Comparison of ENCODE assay signal across 8 cellular contexts in the genomic region with DNA sequence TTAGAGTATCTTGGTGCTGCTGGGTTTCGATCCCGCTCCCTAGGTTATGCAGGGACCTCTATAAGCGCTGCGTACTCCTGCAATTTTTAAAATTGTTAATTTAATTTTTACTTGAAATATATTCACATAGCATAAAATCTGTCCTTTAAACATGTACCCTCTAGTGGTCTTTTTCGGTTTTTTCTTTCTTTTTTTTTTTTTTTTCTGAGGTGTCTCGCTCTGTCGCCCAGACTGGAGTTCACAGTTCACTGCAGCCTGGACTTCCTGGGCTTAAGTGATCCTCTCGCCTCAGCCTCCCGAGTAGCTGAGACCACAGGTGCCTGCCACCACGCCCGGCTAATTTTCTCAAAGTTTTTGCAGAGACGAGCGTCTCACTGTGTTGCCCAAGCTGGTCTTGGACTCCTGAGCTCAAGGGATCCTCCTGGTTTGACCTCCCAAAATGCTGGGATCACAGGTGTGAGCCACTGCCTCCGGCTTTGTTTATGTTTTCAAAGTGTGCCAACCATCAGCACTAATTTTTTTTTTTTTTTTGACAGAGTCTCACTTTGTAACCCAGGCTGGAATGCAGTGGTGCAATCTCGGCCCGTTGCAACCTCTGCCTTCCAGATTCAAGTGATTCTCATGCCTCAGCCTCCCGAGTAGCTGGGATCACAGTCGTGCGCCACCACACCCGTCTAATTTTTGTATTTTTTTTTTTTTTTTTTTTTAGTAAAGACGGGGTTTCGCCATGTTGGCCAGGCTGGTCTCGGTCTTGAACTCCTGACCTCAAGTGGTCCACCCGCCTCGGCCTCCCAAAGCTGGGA. TPM values are rescaled to one million over a fixed set of nuclear protein-coding genes. Genes with fewer than 3 reads are reported as not detected.
DNase-seq lines count a peak whose midpoint lies in the region; ATAC-seq, FAIRE-seq and TF ChIP-seq lines count a peak whose summit lies in the region.

No MANE protein-coding gene starts in this region.

- peak in 1 of 4 donors; percentile 53 for TF ChIP-seq POLR2A in upper lobe of left lung (IDR thresholded peaks at IDR 0.05)

- H3K4me2 ChIP-seq in astrocyte (ENCODE audit: low read length) = peak overlapping the region; percentile 86

- no peaks in the 10 kb centered on the region for H3K9me3 Mint-ChIP-seq in activated CD4-positive, alpha-beta T cell treated with anti-CD3 and anti-CD28 coated beads for 36 hours (ENCODE audit: low read depth)
- H3K9me3 Mint-ChIP-seq in astrocyte (ENCODE audit: unreplicated experiment) = no peaks in the 10 kb centered on the region

- intact Hi-C loops in activated CD4-positive, alpha-beta T cell treated with anti-CD3 and anti-CD28 coated beads for 36 hours (cut with DNase I, micrococcal nuclease) = loop anchor here (2.0 to 10.0 kb wide), 4 partner anchors 32 to 946 kb away; a partner anchor contains a TSS

- H3K36me3 ChIP-seq in astrocyte (ENCODE audit: insufficient read depth, low read length) = no peaks in the 10 kb centered on the region
- no peaks in the 10 kb centered on the region for H3K36me3 ChIP-seq in upper lobe of left lung

- POLR2A ChIA-PET in activated CD4-positive, alpha-beta T cell treated with anti-CD3 and anti-CD28 coated beads for 36 hours (lab: Charles Lee) = interaction anchor here (0.6 to 2.6 kb wide), 19 partner anchors 10 to 442 kb away, joined by 3 to 32 read pairs (median 4); a partner anchor contains a TSS

- peaks cover 36% of the 10 kb centered on the region for H4K20me1 ChIP-seq in astrocyte (ENCODE audit: insufficient read depth, low read length)

- peak; percentile 40 for ATAC-seq in activated CD4-positive, alpha-beta T cell treated with anti-CD3 and anti-CD28 coated beads for 36 hours
- peak; percentile 18 for ATAC-seq in HG03342 (IDR thresholded peaks at IDR 0.05; ENCODE audit: unreplicated experiment)
- ATAC-seq in left lobe of liver = peak; percentile 2
- ATAC-seq in upper lobe of left lung (ENCODE audit: low FRiP score in 2 of 2) = peak in 1 of 2 donors; percentile 2
- ATAC-seq in GM18520 (IDR thresholded peaks at IDR 0.05; ENCODE audit: unreplicated experiment) = no peak

- H3K9me3 ChIP-seq in astrocyte (ENCODE audit: insufficient read depth, low read depth, low read length) (no peaks in the 10 kb centered on the region), upper lobe of left lung (no peaks in the 10 kb centered on the region)

- no peak for TF ChIP-seq EP300 in upper lobe of left lung (IDR thresholded peaks at IDR 0.05)

- H3K4me1 ChIP-seq in astrocyte (ENCODE audit: insufficient read depth, low read length) (peaks cover 2% of the 10 kb centered on the region), upper lobe of left lung (peaks cover 29 to 37% (median 32%) of the 10 kb centered on the region in 4 donors)

- WGBS in upper lobe of left lung, 2 donors = 50 to 52% methylated on average over 25 of the region's 25 CpGs

- peak overlapping the region; percentile 94 for H3K9ac ChIP-seq in astrocyte (ENCODE audit: low read length)

- H3K27ac ChIP-seq in astrocyte (ENCODE audit: low read depth, low read length) (no peak overlapping the region), upper lobe of left lung (peak overlapping the region in 3 of 4 donors; percentile 93 to 99 (median 97))

- no peaks in the 10 kb centered on the region for H3K27me3 Mint-ChIP-seq in activated CD4-positive, alpha-beta T cell treated with anti-CD3 and anti-CD28 coated beads for 36 hours
- peaks cover 3% of the 10 kb centered on the region for H3K27me3 Mint-ChIP-seq in astrocyte (ENCODE audit: low read depth, unreplicated experiment)

- peaks cover 44% of the 10 kb centered on the region for H3K79me2 ChIP-seq in astrocyte (ENCODE audit: insufficient read depth, low read length)

- H3K27me3 ChIP-seq in astrocyte (ENCODE audit: insufficient read depth, low read length) (no peaks in the 10 kb centered on the region), upper lobe of left lung (no peaks in the 10 kb centered on the region)

- no peak for TF ChIP-seq CTCF in astrocyte (IDR thresholded peaks at IDR 0.05; ENCODE audit: insufficient read depth, low read depth, low read length)
- peak in 3 of 6 experiments; percentile 4 to 22 (median 4) for TF ChIP-seq CTCF in upper lobe of left lung (IDR thresholded peaks at IDR 0.05)

- peaks cover 43% of the 10 kb centered on the region for H3K4me1 Mint-ChIP-seq in activated CD4-positive, alpha-beta T cell treated with anti-CD3 and anti-CD28 coated beads for 36 hours
- peaks cover 6% of the 10 kb centered on the region for H3K4me1 Mint-ChIP-seq in astrocyte (ENCODE audit: low read depth, unreplicated experiment)

- no peak for FAIRE-seq in astrocyte (lab: Jason Lieb, UNC)

- CTCF ChIA-PET in activated CD4-positive, alpha-beta T cell treated with anti-CD3 and anti-CD28 coated beads for 36 hours (lab: Charles Lee) = interaction anchor here (0.6 to 3.1 kb wide), 18 partner anchors 10 to 400 kb away, joined by 3 to 19 read pairs (median 6); a partner anchor contains a TSS

- peak overlapping the region; percentile 82 for H3K4me3 Mint-ChIP-seq in activated CD4-positive, alpha-beta T cell treated with anti-CD3 and anti-CD28 coated beads for 36 hours
- H3K4me3 Mint-ChIP-seq in astrocyte (ENCODE audit: unreplicated experiment) = peak overlapping the region; percentile 96

- DNase-seq in activated CD4-positive, alpha-beta T cell treated with anti-CD3 and anti-CD28 coated beads for 36 hours = peak; percentile 27
- no peak for DNase-seq in activated CD4-positive, alpha-beta T cell treated with anti-CD3 and anti-CD28 coated beads, Interleukin-2, amount 50 U/mL, for 4 hours
- DNase-seq in astrocyte (ENCODE audit: low read depth) (no peak), left lobe of liver (ENCODE audit: low spot score) (no peak), upper lobe of left lung (no peak), 8988T (no peak)

- H3K4me3 ChIP-seq in astrocyte (ENCODE audit: insufficient read depth, low read depth, low read length) (peak overlapping the region; percentile 93), upper lobe of left lung (peak overlapping the region; percentile 15 to 91 (median 83))

- H3K36me3 Mint-ChIP-seq in activated CD4-positive, alpha-beta T cell treated with anti-CD3 and anti-CD28 coated beads for 36 hours (ENCODE audit: low read depth) = peaks cover 18% of the 10 kb centered on the region
- peaks cover 10% of the 10 kb centered on the region for H3K36me3 Mint-ChIP-seq in astrocyte (ENCODE audit: low read depth, unreplicated experiment)

- H2AFZ ChIP-seq in astrocyte (ENCODE audit: low read depth, low read length) = peak overlapping the region; percentile 69

- H3K27ac Mint-ChIP-seq in activated CD4-positive, alpha-beta T cell treated with anti-CD3 and anti-CD28 coated beads for 36 hours = peak overlapping the region; percentile 86
- H3K27ac Mint-ChIP-seq in astrocyte (ENCODE audit: unreplicated experiment) = peak overlapping the region; percentile 91

RNA-seq across cellular contexts. Expression of a gene that starts 0.6 kb away (rescaled TPM):
- 100 to 1,000 TPM in 1 of 2 experiments, 10 to 100 TPM in 1; 96.6 to 149 TPM for total RNA-seq in activated CD4-positive, alpha-beta T cell treated with anti-CD3 and anti-CD28 coated beads for 36 hours
- 107 and 116 TPM in 2 replicates for total RNA-seq in astrocyte
- 28.4 TPM for total RNA-seq in left lobe of liver
- total RNA-seq in upper lobe of left lung = 100 to 1,000 TPM in 2 of 6 donors, 10 to 100 TPM in 4; 23.1 to 143 (median 94.5) TPM

RNA-seq across cellular contexts. Expression of a gene that starts 19.2 kb away (rescaled TPM):
- total RNA-seq in activated CD4-positive, alpha-beta T cell treated with anti-CD3 and anti-CD28 coated beads for 36 hours = 100 to 1,000 TPM; 411 to 453 TPM
- total RNA-seq in astrocyte (350 and 365 TPM in 2 replicates), left lobe of liver (1.7 TPM), upper lobe of left lung (10 to 100 TPM in 5 of 6 donors, 1 to 10 TPM in 1; 8.4 to 68.1 (median 34.5) TPM)

RNA-seq across cellular contexts. Expression of a gene that starts 31.6 kb away (rescaled TPM):
- total RNA-seq in activated CD4-positive, alpha-beta T cell treated with anti-CD3 and anti-CD28 coated beads for 36 hours = 100 to 1,000 TPM; 119 to 130 TPM
- total RNA-seq in astrocyte (42.4 and 48.8 TPM in 2 replicates), left lobe of liver (12.8 TPM), upper lobe of left lung (10 to 100 TPM; 19.2 to 37.7 (median 24.3) TPM)
